Comparison of ENCODE assay signal across 8 cellular contexts in genomic region chr16:641326-642188, GRCh38. TPM values are rescaled to one million over a fixed set of nuclear protein-coding genes. Genes with fewer than 3 reads are reported as not detected.
DNase-seq lines count a peak whose midpoint lies in the region; ATAC-seq, FAIRE-seq and TF ChIP-seq lines count a peak whose summit lies in the region.

Gene MCRIP2, plus strand, starts transcription at chr16:641828. Its CDS starts 164 bp downstream, at chr16:641992.

- H3K4me3 ChIP-seq in H7 (ENCODE audit: insufficient read depth, low read depth, low read length): peak within 1 kb of the TSS; percentile 70
- peak within 1 kb of the TSS; percentile 89 for H3K4me3 ChIP-seq in K562
- H3K4me3 ChIP-seq in iPS DF 6.9 (ENCODE audit: low read length): peak within 1 kb of the TSS; percentile 80

- no TSS peak for BruUV-seq in K562 (replicated peaks; lab: Mats Ljungman, UMichigan)

- H4K20me1 ChIP-seq in K562 (replicated peaks; ENCODE audit: control insufficient read depth, insufficient read depth, low read length): no peaks in the 10 kb centered on the region

- CTCF ChIA-PET in K562 (lab: Yijun Ruan, JAX; ENCODE audit: low intra/inter-chr PET ratio): no interaction called here

- peak; percentile 80 for TF ChIP-seq POLR2A in K562 (conservative IDR thresholded peaks at IDR 0.05)

- no peak for TF ChIP-seq RAD21 in K562 (CRISPR knock-in tag; conservative IDR thresholded peaks at IDR 0.05 in 1 of 2, IDR thresholded peaks at IDR 0.05 in 1 of 2)

- peaks cover 59% of the 10 kb centered on the region for H3K79me2 ChIP-seq in K562 (ENCODE audit: control insufficient read depth, insufficient read depth, low read length)

- H3K9me1 ChIP-seq in K562 (ENCODE audit: control insufficient read depth, insufficient read depth, low read length): no peaks in the 10 kb centered on the region

- H3K27ac ChIP-seq in K562 (ENCODE audit: extremely low read depth, low read depth, low read length) (peak within 1 kb of the TSS; percentile 94), iPS DF 6.9 (ENCODE audit: low read length) (no peak within 1 kb of the TSS)

- POLR2A ChIA-PET in K562 (lab: Yijun Ruan, JAX): interaction anchor here (0.8 to 2.3 kb wide), 4 partner anchors 10 to 82 kb away, joined by 3 to 13 read pairs (median 6); no protein-coding TSS in a partner anchor

- H3K27me3 ChIP-seq in H7 (ENCODE audit: control insufficient read depth, insufficient read depth, low read length): peaks cover 3% of the 10 kb centered on the region
- no peaks in the 10 kb centered on the region for H3K27me3 ChIP-seq in K562 (ENCODE audit: control insufficient read depth in 2 of 2, insufficient read depth in 2 of 2, low read length in 2 of 2)
- H3K27me3 ChIP-seq in iPS DF 6.9 (ENCODE audit: control insufficient read depth, insufficient read depth, low read length): no peaks in the 10 kb centered on the region

- no peak for TF ChIP-seq CTCF in K562 (IDR thresholded peaks at IDR 0.05 in 2 of 3, conservative IDR thresholded peaks at IDR 0.05 in 1 of 3; ENCODE audit: insufficient read depth in 2 of 3, low read depth in 1 of 3, low read length in 3 of 3)

- peak within 1 kb of the TSS; percentile 81 for H2AFZ ChIP-seq in K562 (ENCODE audit: low read depth, low read length)

- peak; percentile 77 for FAIRE-seq in K562 (lab: Jason Lieb, UNC)

- TF ChIP-seq EP300 in K562 (IDR thresholded peaks at IDR 0.05; ENCODE audit: low read length): no peak; the same call in 1 of the 2 replicates

- in situ Hi-C loops in K562 (cut with MboI): no loop called here

- H3K4me1 ChIP-seq in K562 (replicated peaks in 1 of 2; ENCODE audit: control insufficient read depth in 2 of 2, insufficient read depth in 2 of 2, low read length in 2 of 2) (peaks cover 15 to 81% of the 10 kb centered on the region in 2 experiments; a peak in 4 of 5 replicates), iPS DF 6.9 (ENCODE audit: control insufficient read depth, insufficient read depth, low read length) (peaks cover 5% of the 10 kb centered on the region)

- H3K9ac ChIP-seq in K562 (ENCODE audit: insufficient read depth in 1 of 2, low read depth in 2 of 2, low read length in 2 of 2): peak within 1 kb of the TSS; percentile 91 to 99

- H3K36me3 ChIP-seq in H7 (replicated peaks; ENCODE audit: control insufficient read depth, insufficient read depth, low read length): no peaks in the 10 kb centered on the region; the same call in 1 of the 2 replicates
- H3K36me3 ChIP-seq in K562 (ENCODE audit: control insufficient read depth, insufficient read depth, low read length): peaks cover 32% of the 10 kb centered on the region; the same call in 1 of the 3 replicates
- H3K36me3 ChIP-seq in iPS DF 6.9 (ENCODE audit: control insufficient read depth, insufficient read depth, low read length): no peaks in the 10 kb centered on the region

- WGBS in K562 (ENCODE audit: insufficient coverage, low coverage, missing lambda C conversion rate): 1% methylated on average over 41 of the region's 81 CpGs
- no CpG with 5 or more reads among the region's 81 CpGs for WGBS in iPS DF 6.9 (ENCODE audit: insufficient coverage, insufficient read length)

- intact Hi-C loops in K562 (cut with micrococcal nuclease): loop anchor here (1.0 kb wide), 1 partner anchor 51 kb away; the partner anchor contains the start of gene RAB40C
- intact Hi-C loops in sciatic nerve (cut with DNase I): no loop called here

- ATAC-seq in K562: peak; percentile 86
- ATAC-seq in sciatic nerve: peak; percentile 53
- no peak for ATAC-seq in GM18873 (IDR thresholded peaks at IDR 0.05; ENCODE audit: low FRiP score, unreplicated experiment)

- DNase-seq in ELF-1 (ENCODE audit: low read depth, low spot score): peak; percentile 83
- DNase-seq in H7: peak; percentile 100
- DNase-seq in NCI-H1105 (lab: John Stamatoyannopoulos, UW): peak; percentile 13
- DNase-seq in T-helper 9 cell: peak; percentile 48
- peak; percentile 88 to 94 (median 92) for DNase-seq in K562 (ENCODE audit: extremely low read depth in 1 of 4, low spot score in 3 of 4)
- no peak for DNase-seq in iPS DF 6.9 (ENCODE audit: low read depth, low spot score)
- peak; percentile 92 for DNase-seq in sciatic nerve (ENCODE audit: low spot score)

- H3K4me2 ChIP-seq in K562 (ENCODE audit: insufficient read depth, low read length): peak within 1 kb of the TSS; percentile 92

- no peaks in the 10 kb centered on the region for H3K9me3 ChIP-seq in K562 (replicated peaks; ENCODE audit: control insufficient read depth, insufficient read depth, low read depth, low read length)
- no peaks in the 10 kb centered on the region for H3K9me3 ChIP-seq in iPS DF 6.9 (ENCODE audit: control insufficient read depth, insufficient read depth, low read length)

TF ChIP-seq in K562, 482 proteins besides CTCF, POLR2A, EP300 and RAD21 (continues in another document):
- TF ChIP-seq RBM34 (IDR thresholded peaks at IDR 0.05; ENCODE audit: borderline replicate concordance, insufficient read depth, low read length) (no peak), CBX1 (IDR thresholded peaks at IDR 0.05; ENCODE audit: low read depth) (peak; percentile 61; the same call in 1 of the 2 replicates), NR4A1 (CRISPR knock-in tag; IDR thresholded peaks at IDR 0.05) (0 out of 2 replicates have a peak, but pooled peaks have one; percentile 32), NR4A1 (tag; IDR thresholded peaks at IDR 0.05) (no peak), PYGO2 (tag; IDR thresholded peaks at IDR 0.05) (no peak), POU5F1 (IDR thresholded peaks at IDR 0.05; ENCODE audit: borderline replicate concordance, low read depth, low read length, partially characterized antibody) (no peak), NRF1 (conservative IDR thresholded peaks at IDR 0.05 in 1 of 2, IDR thresholded peaks at IDR 0.05 in 1 of 2) (peak; percentile 85 to 86), EHMT2 (IDR thresholded peaks at IDR 0.05) (no peak), HDAC2 (IDR thresholded peaks at IDR 0.05) (no peak), POLR2B (IDR thresholded peaks at IDR 0.05; ENCODE audit: low read depth, partially characterized antibody) (peak; percentile 63), BHLHE40 (IDR thresholded peaks at IDR 0.05; ENCODE audit: low read length) (peak; percentile 76), ZFPM2 (CRISPR knock-in tag; IDR thresholded peaks at IDR 0.05) (no peak), ZNF780A (CRISPR knock-in tag; IDR thresholded peaks at IDR 0.05) (no peak), ZNF277 (CRISPR knock-in tag; IDR thresholded peaks at IDR 0.05; ENCODE audit: borderline replicate concordance) (no peak), CHD2 (IDR thresholded peaks at IDR 0.05; ENCODE audit: low read depth, low read length) (no peak), L3MBTL2 (IDR thresholded peaks at IDR 0.05) (peak; percentile 48), NCOA6 (IDR thresholded peaks at IDR 0.05) (no peak), SOX6 (IDR thresholded peaks at IDR 0.05) (peak; percentile 21; the same call in 1 of the 2 replicates), TEAD1 (CRISPR knock-in tag; IDR thresholded peaks at IDR 0.05) (0 out of 4 replicates have a peak, but pooled peaks of 1 of the 2 experiments have one; percentile 18), PHF20 (IDR thresholded peaks at IDR 0.05; ENCODE audit: partially characterized antibody) (no peak), HDAC1 (IDR thresholded peaks at IDR 0.05) (peak in 1 of 2 experiments; percentile 37; a peak in 1 of 4 replicates), PTBP1 (IDR thresholded peaks at IDR 0.05; ENCODE audit: low read depth, low read length) (no peak), MAZ (CRISPR knock-in tag; conservative IDR thresholded peaks at IDR 0.05 in 1 of 2, IDR thresholded peaks at IDR 0.05 in 1 of 2) (peak; percentile 57 to 70; a peak in 3 of 4 replicates), ETS2 (tag; IDR thresholded peaks at IDR 0.05; ENCODE audit: borderline replicate concordance, poor library complexity, severe bottlenecking) (no peak)

RNA-seq across cellular contexts. Expression of gene MCRIP2, which starts in this region (rescaled TPM):
- total RNA-seq in H7 (2014; rRNA removed; shearing (Covaris generic)): 71.5 and 83.1 TPM in 2 replicates
- 33.6 and 106 TPM in 2 replicates for total RNA-seq in K562 (2011; cell fraction: chromatin; rRNA removed; ENCODE audit: low replicate concordance)
- total RNA-seq in K562 (2011; cell fraction: nucleolus; rRNA removed): 86.7 and 90.7 TPM in 2 replicates
- 54.1 and 55.3 TPM in 2 replicates for total RNA-seq in K562 (2011; cell fraction: nucleoplasm; rRNA removed)
- 120 and 148 TPM in 2 replicates for total RNA-seq in K562 (2014; rRNA removed)
- total RNA-seq in K562 (2014; rRNA removed; fragmentation: Illumina TruSeq; extraction: Trizol): 3.4 and 6.3 TPM in 2 replicates
- 55.8 and 56.1 TPM in 2 replicates for total RNA-seq in K562 (2015; rRNA removed; fragmentation: Illumina TruSeq; extraction: Trizol)
- 110 and 124 TPM in 2 replicates for total RNA-seq in K562 (2021)
- 35.2 and 47.4 TPM in 2 replicates for polyA plus RNA-seq in K562 (2011; rRNA removed)
- 70.6 and 207 TPM in 2 replicates for polyA plus RNA-seq in K562 (2011; cell fraction: cytosol; rRNA removed)
- polyA plus RNA-seq in K562 (2011; cell fraction: nucleus; rRNA removed): 72.7 and 125 TPM in 2 replicates
- 63.1 and 76.1 TPM in 2 replicates for polyA plus RNA-seq in K562 (2012)
- polyA plus RNA-seq in K562 (2014; fragmentation: Illumina TruSeq; extraction: Trizol): 12.8 and 40.4 TPM in 2 replicates
- polyA plus RNA-seq in K562 (2014; fragmentation: Nextera tagmentation; extraction: Ambion mirVana): 1 to 10 TPM in 1 of 2 experiments, under 1 TPM in 1; 0.80 to 3.5 TPM
- 111 and 123 TPM in 2 replicates for polyA plus RNA-seq in K562 (2014; rRNA removed)
- polyA minus RNA-seq in K562 (2011; rRNA and poly(A)+ RNA removed): 5.2 and 5.6 TPM in 2 replicates
- 19.4 and 28.1 TPM in 2 replicates for polyA minus RNA-seq in K562 (2011; cell fraction: cytosol; rRNA and poly(A)+ RNA removed)
- polyA minus RNA-seq in K562 (2011; cell fraction: nucleus; rRNA and poly(A)+ RNA removed): 21.5 and 23.7 TPM in 2 replicates
- 15.5 TPM for total RNA-seq in sciatic nerve
